ENCODE assay signal across 3 cellular contexts in genomic region chr2:96574364-96574763, GRCh38.
TF ChIP-seq lines count a peak whose summit lies in the region.

No MANE protein-coding gene starts in this region.

TF ChIP-seq in SK-N-SH, 30 proteins besides CTCF, POLR2A, EP300 and RAD21 (continues in another document):
- TF ChIP-seq EZH2phosphoT487 (IDR thresholded peaks at IDR 0.05; ENCODE audit: borderline replicate concordance, low read depth) (no peak), IRF3 (IDR thresholded peaks at IDR 0.05; ENCODE audit: low read depth, low read length) (no peak), GABPA (IDR thresholded peaks at IDR 0.05; ENCODE audit: low read depth) (no peak), USF1 (IDR thresholded peaks at IDR 0.05; ENCODE audit: borderline replicate concordance, low read depth) (no peak), FOSL2 (IDR thresholded peaks at IDR 0.05; ENCODE audit: borderline replicate concordance, low read depth) (no peak), FOXM1 (IDR thresholded peaks at IDR 0.05; ENCODE audit: low read depth) (no peak), TEAD4 (IDR thresholded peaks at IDR 0.05; ENCODE audit: borderline replicate concordance, insufficient read depth) (no peak), CHD2 (IDR thresholded peaks at IDR 0.05; ENCODE audit: low read length, partially characterized antibody) (no peak), SIN3A (IDR thresholded peaks at IDR 0.05; ENCODE audit: borderline replicate concordance, low read depth, low read length) (no peak), NFIC (IDR thresholded peaks at IDR 0.05; ENCODE audit: borderline replicate concordance) (no peak), RFX5 (IDR thresholded peaks at IDR 0.05; ENCODE audit: low read length) (no peak), POLR2AphosphoS5 (IDR thresholded peaks at IDR 0.05; ENCODE audit: low read depth, low read length) (no peak)
- TF ChIP-seq, protein P1, sequence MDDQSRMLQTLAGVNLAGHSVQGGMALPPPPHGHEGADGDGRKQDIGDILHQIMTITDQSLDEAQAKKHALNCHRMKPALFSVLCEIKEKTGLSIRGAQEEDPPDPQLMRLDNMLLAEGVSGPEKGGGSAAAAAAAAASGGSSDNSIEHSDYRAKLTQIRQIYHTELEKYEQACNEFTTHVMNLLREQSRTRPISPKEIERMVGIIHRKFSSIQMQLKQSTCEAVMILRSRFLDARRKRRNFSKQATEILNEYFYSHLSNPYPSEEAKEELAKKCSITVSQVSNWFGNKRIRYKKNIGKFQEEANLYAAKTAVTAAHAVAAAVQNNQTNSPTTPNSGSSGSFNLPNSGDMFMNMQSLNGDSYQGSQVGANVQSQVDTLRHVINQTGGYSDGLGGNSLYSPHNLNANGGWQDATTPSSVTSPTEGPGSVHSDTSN (IDR thresholded peaks at IDR 0.05), result no peak
- TF ChIP-seq, protein P2, sequence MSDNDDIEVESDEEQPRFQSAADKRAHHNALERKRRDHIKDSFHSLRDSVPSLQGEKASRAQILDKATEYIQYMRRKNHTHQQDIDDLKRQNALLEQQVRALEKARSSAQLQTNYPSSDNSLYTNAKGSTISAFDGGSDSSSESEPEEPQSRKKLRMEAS (IDR thresholded peaks at IDR 0.05; ENCODE audit: low read depth), result no peak

TF ChIP-seq in SK-N-SH treated with all-trans-retinoic acid at 6 μM for 48 hours, 23 proteins besides CTCF, POLR2A, EP300 and RAD21:
- no peak for TF ChIP-seq ESRRG (CRISPR knock-in tag; IDR thresholded peaks at IDR 0.05)
- no peak for TF ChIP-seq TCF4 (CRISPR knock-in tag; IDR thresholded peaks at IDR 0.05; ENCODE audit: borderline replicate concordance)
- TF ChIP-seq, protein P3, sequence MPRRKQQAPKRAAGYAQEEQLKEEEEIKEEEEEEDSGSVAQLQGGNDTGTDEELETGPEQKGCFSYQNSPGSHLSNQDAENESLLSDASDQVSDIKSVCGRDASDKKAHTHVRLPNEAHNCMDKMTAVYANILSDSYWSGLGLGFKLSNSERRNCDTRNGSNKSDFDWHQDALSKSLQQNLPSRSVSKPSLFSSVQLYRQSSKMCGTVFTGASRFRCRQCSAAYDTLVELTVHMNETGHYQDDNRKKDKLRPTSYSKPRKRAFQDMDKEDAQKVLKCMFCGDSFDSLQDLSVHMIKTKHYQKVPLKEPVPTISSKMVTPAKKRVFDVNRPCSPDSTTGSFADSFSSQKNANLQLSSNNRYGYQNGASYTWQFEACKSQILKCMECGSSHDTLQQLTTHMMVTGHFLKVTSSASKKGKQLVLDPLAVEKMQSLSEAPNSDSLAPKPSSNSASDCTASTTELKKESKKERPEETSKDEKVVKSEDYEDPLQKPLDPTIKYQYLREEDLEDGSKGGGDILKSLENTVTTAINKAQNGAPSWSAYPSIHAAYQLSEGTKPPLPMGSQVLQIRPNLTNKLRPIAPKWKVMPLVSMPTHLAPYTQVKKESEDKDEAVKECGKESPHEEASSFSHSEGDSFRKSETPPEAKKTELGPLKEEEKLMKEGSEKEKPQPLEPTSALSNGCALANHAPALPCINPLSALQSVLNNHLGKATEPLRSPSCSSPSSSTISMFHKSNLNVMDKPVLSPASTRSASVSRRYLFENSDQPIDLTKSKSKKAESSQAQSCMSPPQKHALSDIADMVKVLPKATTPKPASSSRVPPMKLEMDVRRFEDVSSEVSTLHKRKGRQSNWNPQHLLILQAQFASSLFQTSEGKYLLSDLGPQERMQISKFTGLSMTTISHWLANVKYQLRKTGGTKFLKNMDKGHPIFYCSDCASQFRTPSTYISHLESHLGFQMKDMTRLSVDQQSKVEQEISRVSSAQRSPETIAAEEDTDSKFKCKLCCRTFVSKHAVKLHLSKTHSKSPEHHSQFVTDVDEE (CRISPR knock-in tag; IDR thresholded peaks at IDR 0.05), result no peak
- TF ChIP-seq, protein P4, sequence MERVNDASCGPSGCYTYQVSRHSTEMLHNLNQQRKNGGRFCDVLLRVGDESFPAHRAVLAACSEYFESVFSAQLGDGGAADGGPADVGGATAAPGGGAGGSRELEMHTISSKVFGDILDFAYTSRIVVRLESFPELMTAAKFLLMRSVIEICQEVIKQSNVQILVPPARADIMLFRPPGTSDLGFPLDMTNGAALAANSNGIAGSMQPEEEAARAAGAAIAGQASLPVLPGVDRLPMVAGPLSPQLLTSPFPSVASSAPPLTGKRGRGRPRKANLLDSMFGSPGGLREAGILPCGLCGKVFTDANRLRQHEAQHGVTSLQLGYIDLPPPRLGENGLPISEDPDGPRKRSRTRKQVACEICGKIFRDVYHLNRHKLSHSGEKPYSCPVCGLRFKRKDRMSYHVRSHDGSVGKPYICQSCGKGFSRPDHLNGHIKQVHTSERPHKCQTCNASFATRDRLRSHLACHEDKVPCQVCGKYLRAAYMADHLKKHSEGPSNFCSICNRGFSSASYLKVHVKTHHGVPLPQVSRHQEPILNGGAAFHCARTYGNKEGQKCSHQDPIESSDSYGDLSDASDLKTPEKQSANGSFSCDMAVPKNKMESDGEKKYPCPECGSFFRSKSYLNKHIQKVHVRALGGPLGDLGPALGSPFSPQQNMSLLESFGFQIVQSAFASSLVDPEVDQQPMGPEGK (CRISPR knock-in tag; IDR thresholded peaks at IDR 0.05; ENCODE audit: borderline replicate concordance), result no peak
- no peak for TF ChIP-seq CSRNP3 (CRISPR knock-in tag; IDR thresholded peaks at IDR 0.05)
- TF ChIP-seq ZFP30 (CRISPR knock-in tag; IDR thresholded peaks at IDR 0.05), result no peak
- TF ChIP-seq ZC3H10 (CRISPR knock-in tag; IDR thresholded peaks at IDR 0.05), result no peak
- TF ChIP-seq OSR1 (CRISPR knock-in tag; IDR thresholded peaks at IDR 0.05), result no peak
- no peak for TF ChIP-seq ZNF565 (CRISPR knock-in tag; conservative IDR thresholded peaks at IDR 0.05; ENCODE audit: low read depth)
- TF ChIP-seq ZNF8 (CRISPR knock-in tag; IDR thresholded peaks at IDR 0.05), result no peak
- no peak for TF ChIP-seq BACH2 (CRISPR knock-in tag; IDR thresholded peaks at IDR 0.05; ENCODE audit: borderline replicate concordance)
- TF ChIP-seq GLIS3 (CRISPR knock-in tag; IDR thresholded peaks at IDR 0.05), result no peak
- TF ChIP-seq TOX (CRISPR knock-in tag; IDR thresholded peaks at IDR 0.05; ENCODE audit: borderline replicate concordance), result no peak

TF ChIP-seq in WTC11, 78 proteins besides CTCF, POLR2A, EP300 and RAD21:
- TF ChIP-seq ATF3 (CRISPR knock-in tag; conservative IDR thresholded peaks at IDR 0.05) (no peak), RORB (CRISPR knock-in tag; IDR thresholded peaks at IDR 0.05) (no peak), ZNF121 (CRISPR knock-in tag; IDR thresholded peaks at IDR 0.05) (no peak), AFF4 (CRISPR knock-in tag; IDR thresholded peaks at IDR 0.05; ENCODE audit: borderline replicate concordance) (no peak), ZNF396 (CRISPR knock-in tag; IDR thresholded peaks at IDR 0.05; ENCODE audit: borderline replicate concordance) (no peak), E2F4 (CRISPR knock-in tag; IDR thresholded peaks at IDR 0.05; ENCODE audit: borderline replicate concordance, low read depth) (no peak)
- TF ChIP-seq, protein P5, sequence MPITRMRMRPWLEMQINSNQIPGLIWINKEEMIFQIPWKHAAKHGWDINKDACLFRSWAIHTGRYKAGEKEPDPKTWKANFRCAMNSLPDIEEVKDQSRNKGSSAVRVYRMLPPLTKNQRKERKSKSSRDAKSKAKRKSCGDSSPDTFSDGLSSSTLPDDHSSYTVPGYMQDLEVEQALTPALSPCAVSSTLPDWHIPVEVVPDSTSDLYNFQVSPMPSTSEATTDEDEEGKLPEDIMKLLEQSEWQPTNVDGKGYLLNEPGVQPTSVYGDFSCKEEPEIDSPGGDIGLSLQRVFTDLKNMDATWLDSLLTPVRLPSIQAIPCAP (CRISPR knock-in tag; IDR thresholded peaks at IDR 0.05), result no peak
- TF ChIP-seq, protein P6, sequence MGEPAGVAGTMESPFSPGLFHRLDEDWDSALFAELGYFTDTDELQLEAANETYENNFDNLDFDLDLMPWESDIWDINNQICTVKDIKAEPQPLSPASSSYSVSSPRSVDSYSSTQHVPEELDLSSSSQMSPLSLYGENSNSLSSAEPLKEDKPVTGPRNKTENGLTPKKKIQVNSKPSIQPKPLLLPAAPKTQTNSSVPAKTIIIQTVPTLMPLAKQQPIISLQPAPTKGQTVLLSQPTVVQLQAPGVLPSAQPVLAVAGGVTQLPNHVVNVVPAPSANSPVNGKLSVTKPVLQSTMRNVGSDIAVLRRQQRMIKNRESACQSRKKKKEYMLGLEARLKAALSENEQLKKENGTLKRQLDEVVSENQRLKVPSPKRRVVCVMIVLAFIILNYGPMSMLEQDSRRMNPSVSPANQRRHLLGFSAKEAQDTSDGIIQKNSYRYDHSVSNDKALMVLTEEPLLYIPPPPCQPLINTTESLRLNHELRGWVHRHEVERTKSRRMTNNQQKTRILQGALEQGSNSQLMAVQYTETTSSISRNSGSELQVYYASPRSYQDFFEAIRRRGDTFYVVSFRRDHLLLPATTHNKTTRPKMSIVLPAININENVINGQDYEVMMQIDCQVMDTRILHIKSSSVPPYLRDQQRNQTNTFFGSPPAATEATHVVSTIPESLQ (CRISPR knock-in tag; IDR thresholded peaks at IDR 0.05), result no peak
